Comparison of ENCODE assay signal across 26 cellular contexts in genomic region chr4:59307609-59308008, GRCh38.
"Had no signal": no experiment of that assay in that cellular context is flagged by ENCODE, and none has a peak within 500 bp of the region (broad histone marks: within the 10 kb centered on the region; RNA-seq: fewer than 3 reads in every experiment).

No MANE protein-coding gene starts in this region.

- H3K4me3 ChIP-seq: colonic mucosa, coronary artery, dorsolateral prefrontal cortex, esophagus muscularis mucosa, esophagus squamous epithelium, gastrocnemius medialis, gastroesophageal sphincter, heart left ventricle, heart right ventricle had no signal

- H3K4me3 Mint-ChIP-seq: dendritic cell treated with granulocyte-macrophage colony-stimulating factor and Interleukin-4, amounts not matched to agents 40 ng/mL and 50 ng/mL, for 4 days; effector memory CD8-positive, alpha-beta T cell; endodermal cell had no signal

- H3K27me3 Mint-ChIP-seq: dendritic cell treated with granulocyte-macrophage colony-stimulating factor and Interleukin-4, amounts not matched to agents 40 ng/mL and 50 ng/mL, for 4 days; effector memory CD8-positive, alpha-beta T cell had no signal

- H3K36me3 ChIP-seq: colonic mucosa, esophagus muscularis mucosa, esophagus squamous epithelium, gastrocnemius medialis, gastroesophageal sphincter, heart left ventricle, heart right ventricle had no signal

- H3K27ac ChIP-seq: colonic mucosa, coronary artery, dorsolateral prefrontal cortex, epithelial cell of prostate, esophagus muscularis mucosa, esophagus squamous epithelium, foreskin keratinocyte, gastrocnemius medialis, gastroesophageal sphincter, heart left ventricle, heart right ventricle had no signal

- DNase-seq: colonic mucosa; cortex of kidney; dermis blood vessel endothelial cell; dorsolateral prefrontal cortex; effector CD4-positive, alpha-beta T cell; effector CD8-positive, alpha-beta T cell; effector memory CD4-positive, alpha-beta T cell; effector memory CD8-positive, alpha-beta T cell; endodermal cell; erythroblast; esophagus squamous epithelium; foreskin fibroblast; foreskin keratinocyte; foreskin melanocyte; gastrocnemius medialis; glutamatergic neuron; head of caudate nucleus; heart left ventricle; heart right ventricle had no signal

- H3K9me3 ChIP-seq: colonic mucosa, esophagus muscularis mucosa, esophagus squamous epithelium, gastrocnemius medialis, gastroesophageal sphincter had no signal

- H3K9me3 Mint-ChIP-seq: dendritic cell treated with granulocyte-macrophage colony-stimulating factor and Interleukin-4, amounts not matched to agents 40 ng/mL and 50 ng/mL, for 4 days had no signal

- H3K27ac Mint-ChIP-seq: dendritic cell treated with granulocyte-macrophage colony-stimulating factor and Interleukin-4, amounts not matched to agents 40 ng/mL and 50 ng/mL, for 4 days; effector memory CD8-positive, alpha-beta T cell; endodermal cell had no signal

- FAIRE-seq: colon, endothelial cell of umbilical vein had no signal

- H3K27me3 ChIP-seq: colonic mucosa, dorsolateral prefrontal cortex, esophagus muscularis mucosa, esophagus squamous epithelium, foreskin keratinocyte, gastrocnemius medialis, gastroesophageal sphincter, heart left ventricle, heart right ventricle had no signal
